Comparison of ENCODE assay signal across 8 cellular contexts in genomic region chr9:62679020-62679419, GRCh38.
A peak's percentile ranks its signal among the peaks of the same experiment; 100 is the strongest.
DNase-seq lines count a peak whose midpoint lies in the region; ATAC-seq, FAIRE-seq and TF ChIP-seq lines count a peak whose summit lies in the region.
"Not testable (repeated sequence)": the region's sequence is repeated elsewhere in the genome, so short reads cannot be mapped to it uniquely, and the experiment has no call there.

No MANE protein-coding gene starts in this region.

- H3K9me3 ChIP-seq in DND-41 (ENCODE audit: insufficient read depth, low read length, severe bottlenecking); GM12878 (replicated peaks; ENCODE audit: control insufficient read depth, insufficient read depth, low read length): not testable (repeated sequence)

- not testable (repeated sequence) for TF ChIP-seq POLR2A in GM12878 (IDR thresholded peaks at IDR 0.05; ENCODE audit: low read depth, low read length)

- H3K27ac ChIP-seq in DND-41 (ENCODE audit: low read length); GM12878 (ENCODE audit: control insufficient read depth, insufficient read depth): not testable (repeated sequence)

- H3K4me3 Mint-ChIP-seq in memory B cell; stimulated activated naive CD8-positive, alpha-beta T cell treated with anti-CD3 and anti-CD28 coated beads, Interleukin-15, amount 100 ng/mL, for 72 hours: not testable (repeated sequence)

- not testable (repeated sequence) for DNase-seq in DND-41; GM12878 (ENCODE audit: low read depth, low spot score); memory B cell (ENCODE audit: low spot score in 2 of 2); stimulated activated naive CD8-positive, alpha-beta T cell treated with anti-CD3 and anti-CD28 coated beads, Interleukin-15, amount 100 ng/mL, for 72 hours

- not testable (repeated sequence) for H4K20me1 ChIP-seq in DND-41 (ENCODE audit: insufficient read depth, low read length); GM12878 (ENCODE audit: control insufficient read depth, insufficient read depth)

- not testable (repeated sequence) for H3K27me3 ChIP-seq in DND-41 (ENCODE audit: insufficient read depth, low read length, poor library complexity); GM12878 (replicated peaks in 1 of 2; ENCODE audit: control insufficient read depth in 2 of 2, insufficient read depth in 2 of 2, low read length in 1 of 2)

- no CpG with 5 or more reads among the region's 8 CpGs for WGBS in GM12878 (ENCODE audit: insufficient coverage, insufficient replicate concordance, low lambda C conversion rate, missing lambda C conversion rate)

- CTCF ChIA-PET in GM12878 (lab: Yijun Ruan, JAX) = not testable (repeated sequence)

- ATAC-seq in DND-41 (ENCODE audit: insufficient read depth, low read depth) (peak; percentile 33; the same call in 1 of the 3 replicates), GM19351 (IDR thresholded peaks at IDR 0.05; ENCODE audit: unreplicated experiment) (peak; percentile 59), HG02763 (IDR thresholded peaks at IDR 0.05; ENCODE audit: unreplicated experiment) (peak; percentile 60), HG03354 (IDR thresholded peaks at IDR 0.05; ENCODE audit: poor library complexity, severe bottlenecking, unreplicated experiment) (peak; percentile 43), SK-N-SH treated with all-trans-retinoic acid at 6 μM for 48 hours (peak; percentile 77), GM12878 (peak; percentile 59), memory B cell (ENCODE audit: low read depth) (peak; percentile 40)
- peak; percentile 46 for ATAC-seq in stimulated activated naive CD8-positive, alpha-beta T cell treated with anti-CD3 and anti-CD28 coated beads, Interleukin-15, amount 100 ng/mL, for 72 hours

- H3K27ac Mint-ChIP-seq in memory B cell; stimulated activated naive CD8-positive, alpha-beta T cell treated with anti-CD3 and anti-CD28 coated beads, Interleukin-15, amount 100 ng/mL, for 72 hours: not testable (repeated sequence)

- H3K4me2 ChIP-seq in DND-41 (ENCODE audit: insufficient read depth, low read length); GM12878 (ENCODE audit: control insufficient read depth, insufficient read depth): not testable (repeated sequence)

- not testable (repeated sequence) for H2AFZ ChIP-seq in DND-41 (ENCODE audit: low read depth, low read length); GM12878 (ENCODE audit: control insufficient read depth, low read depth, low read length)

- not testable (repeated sequence) for H3K4me1 Mint-ChIP-seq in memory B cell; stimulated activated naive CD8-positive, alpha-beta T cell treated with anti-CD3 and anti-CD28 coated beads, Interleukin-15, amount 100 ng/mL, for 72 hours

- TF ChIP-seq CTCF in DND-41 (IDR thresholded peaks at IDR 0.05; ENCODE audit: borderline replicate concordance, extremely low read depth, low read length, poor library complexity, severe bottlenecking); GM12878 (IDR thresholded peaks at IDR 0.05 in 2 of 3, conservative IDR thresholded peaks at IDR 0.05 in 1 of 3; ENCODE audit: control insufficient read depth in 2 of 3, extremely low read depth in 1 of 3, insufficient read depth in 1 of 3, low read depth in 3 of 3, low read length in 3 of 3): not testable (repeated sequence)

- H3K9ac ChIP-seq in DND-41 (ENCODE audit: low read depth, low read length); GM12878 (ENCODE audit: control insufficient read depth, insufficient read depth, low read length): not testable (repeated sequence)

- intact Hi-C loops in GM12878 (cut with micrococcal nuclease; ENCODE audit: unreplicated experiment) = not testable (repeated sequence)

- SMC1A ChIA-PET in GM12878 (lab: Charles Lee; ENCODE audit: uncharacterized antibody, unreplicated experiment) = not testable (repeated sequence)

- not testable (repeated sequence) for H3K79me2 ChIP-seq in DND-41 (ENCODE audit: insufficient read depth, low read length); GM12878 (ENCODE audit: control insufficient read depth, insufficient read depth, low read length)

- not testable (repeated sequence) for H3K4me1 ChIP-seq in DND-41 (ENCODE audit: insufficient read depth, low read length); GM12878 (ENCODE audit: control insufficient read depth, insufficient read depth, low read length)

- not testable (repeated sequence) for BruUV-seq in GM12878 (replicated peaks; lab: Mats Ljungman, UMichigan)

- not testable (repeated sequence) for H3K4me3 ChIP-seq in DND-41 (ENCODE audit: low read depth in 1 of 2, low read length in 2 of 2); GM12878

- in situ Hi-C loops in GM12878 (cut with MboI) = not testable (repeated sequence)

- not testable (repeated sequence) for H3K36me3 Mint-ChIP-seq in memory B cell

- TF ChIP-seq EP300 in GM12878 (IDR thresholded peaks at IDR 0.05; ENCODE audit: borderline replicate concordance in 1 of 2, control insufficient read depth in 1 of 2, low read depth in 2 of 2, low read length in 2 of 2) = not testable (repeated sequence)

- RAD21 ChIA-PET in GM12878 (lab: Charles Lee; ENCODE audit: unreplicated experiment) = not testable (repeated sequence)

- H3K27me3 Mint-ChIP-seq in memory B cell; stimulated activated naive CD8-positive, alpha-beta T cell treated with anti-CD3 and anti-CD28 coated beads, Interleukin-15, amount 100 ng/mL, for 72 hours: not testable (repeated sequence)

- not testable (repeated sequence) for H3K36me3 ChIP-seq in DND-41 (ENCODE audit: insufficient read depth, low read length); GM12878 (ENCODE audit: control insufficient read depth in 2 of 2, insufficient read depth in 2 of 2, low read length in 1 of 2)

- POLR2A ChIA-PET in GM12878 (lab: Charles Lee) = not testable (repeated sequence)

- FAIRE-seq in GM12878 (lab: Jason Lieb, UNC) = not testable (repeated sequence)

- not testable (repeated sequence) for TF ChIP-seq RAD21 in GM12878 (IDR thresholded peaks at IDR 0.05; ENCODE audit: insufficient read depth, low read depth, low read length)

- H3K9me3 Mint-ChIP-seq in memory B cell; stimulated activated naive CD8-positive, alpha-beta T cell treated with anti-CD3 and anti-CD28 coated beads, Interleukin-15, amount 100 ng/mL, for 72 hours: not testable (repeated sequence)
